Comparison of ENCODE assay signal across 17 cellular contexts in the genomic region with DNA sequence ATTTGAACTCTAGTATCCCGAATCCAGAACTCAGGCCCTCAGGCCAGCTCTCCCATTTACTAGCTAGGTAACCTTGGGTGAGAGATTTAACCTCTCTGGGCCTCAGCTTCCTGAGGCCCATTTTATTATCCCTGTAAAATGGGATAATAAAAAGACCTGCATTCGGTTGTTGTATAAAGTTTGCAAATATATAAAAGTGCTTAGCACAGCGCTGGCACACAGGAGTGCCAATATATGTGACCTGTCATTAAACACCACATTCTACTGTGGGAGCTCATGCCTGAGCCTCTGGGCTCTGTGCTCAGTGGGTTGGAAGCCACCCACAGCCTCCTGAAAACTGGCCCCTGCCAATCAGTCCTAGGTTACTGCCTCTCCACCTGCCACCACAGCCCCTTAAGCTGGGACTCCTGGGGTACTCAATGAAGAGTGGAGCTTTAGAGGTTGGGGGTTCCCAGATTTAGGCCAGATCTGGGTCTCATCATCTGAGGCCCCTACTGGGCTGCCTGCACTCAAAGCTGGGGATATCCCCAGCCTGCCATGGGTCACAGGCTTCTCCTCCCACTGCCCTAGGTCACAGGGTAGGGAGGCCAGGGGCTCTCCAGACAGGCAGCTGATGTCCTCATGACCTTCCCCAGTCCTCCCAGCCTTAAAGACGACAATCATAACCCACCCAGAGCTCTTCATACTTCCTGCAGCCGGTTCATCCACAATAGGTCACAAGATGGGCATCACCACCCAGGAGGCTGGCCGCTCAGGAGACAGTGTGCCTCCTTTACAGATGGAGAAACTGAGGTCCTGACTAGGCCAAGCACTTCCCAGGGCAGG. TPM values are rescaled to one million over a fixed set of nuclear protein-coding genes. Genes with fewer than 3 reads are reported as not detected.
DNase-seq lines count a peak whose midpoint lies in the region; ATAC-seq and TF ChIP-seq lines count a peak whose summit lies in the region.
"Had no signal": no experiment of that assay in that cellular context is flagged by ENCODE, and none has a peak within 500 bp of the region (broad histone marks: within the 10 kb centered on the region; RNA-seq: fewer than 3 reads in every experiment).

No MANE protein-coding gene starts in this region.

- H3K36me3 Mint-ChIP-seq in T-helper 17 cell (ENCODE audit: low read depth) (no peaks in the 10 kb centered on the region), natural killer cell (no peaks in the 10 kb centered on the region)

- no peaks in the 10 kb centered on the region for H3K27me3 ChIP-seq in BLaER1 treated with 17β-estradiol and CSF1 and Interleukin-3, amounts not matched to agents 10 nM and 100 nM
- H3K27me3 ChIP-seq: Peyer's patch had no signal

- H3K9me3 ChIP-seq in BLaER1 treated with 17β-estradiol and CSF1 and Interleukin-3, amounts not matched to agents 10 nM and 100 nM (replicated peaks in 1 of 11): no peaks in the 10 kb centered on the region
- H3K9me3 ChIP-seq in T-helper 17 cell (ENCODE audit: control insufficient read depth, low read length, poor library complexity, severe bottlenecking): no peaks in the 10 kb centered on the region
- H3K9me3 ChIP-seq: Peyer's patch had no signal

- H3K27me3 Mint-ChIP-seq in T-helper 17 cell (no peaks in the 10 kb centered on the region), natural killer cell (ENCODE audit: low read depth in 2 of 2) (no peaks in the 10 kb centered on the region)

- H3K27ac Mint-ChIP-seq in T-helper 17 cell (no peak overlapping the region), natural killer cell (peak overlapping the region; percentile 45 to 84)
- H3K27ac Mint-ChIP-seq: T-helper 2 cell treated with Interferon-gamma antibody and Interleukin-4, amounts not matched to agents 5 μg/mL and 100 μg/mL, for 36 hours had no signal

- H3K4me2 ChIP-seq in BLaER1 treated with 17β-estradiol and CSF1 and Interleukin-3, amounts not matched to agents 10 nM and 100 nM: peak overlapping the region; percentile 96 to 100 (median 99)

- no peaks in the 10 kb centered on the region for H3K9me3 Mint-ChIP-seq in natural killer cell
- H3K9me3 Mint-ChIP-seq: activated T-helper 1 cell treated with anti-CD3 and anti-CD28 coated beads, Interleukin-12 subunit alpha, Interleukin-12 subunit beta, Interleukin-2, Interleukin-4 antibody, amounts not matched to agents 30 ng/mL and 10 ng/mL and 1 ng/mL, durations not matched to agents 14 hours and 24 hours and 36 hours; T-helper 2 cell treated with Interferon-gamma antibody and Interleukin-4, amounts not matched to agents 5 μg/mL and 100 μg/mL, for 36 hours had no signal

- peaks cover 0 to 59% (median 12%) of the 10 kb centered on the region in 11 experiments; a peak in 14 of 22 replicates for H4K20me1 ChIP-seq in BLaER1 treated with 17β-estradiol and CSF1 and Interleukin-3, amounts not matched to agents 10 nM and 100 nM

- TF ChIP-seq CTCF in natural killer cell (IDR thresholded peaks at IDR 0.05): no peak

- H3K4me1 ChIP-seq in BLaER1 treated with 17β-estradiol and CSF1 and Interleukin-3, amounts not matched to agents 10 nM and 100 nM: peaks cover 97 to 99% (median 98%) of the 10 kb centered on the region in 10 experiments

- H3K4me1 Mint-ChIP-seq in T-helper 17 cell (peaks cover 16% of the 10 kb centered on the region), natural killer cell (peaks cover 56 to 79% of the 10 kb centered on the region in 2 donors)

- ATAC-seq in GM18907 (IDR thresholded peaks at IDR 0.05; ENCODE audit: unreplicated experiment): peak; percentile 31
- ATAC-seq in T-helper 17 cell: peak; percentile 21
- ATAC-seq in natural killer cell: no peak
- ATAC-seq in activated CD4-positive, CD25-positive, alpha-beta regulatory T cell treated with anti-CD3 and anti-CD28 coated beads, Interleukin-2, amount 50 U/mL, for 24 hours: no peak
- ATAC-seq in SK-N-SH treated with all-trans-retinoic acid at 6 μM for 48 hours: no peak

- H3K4me3 ChIP-seq in BLaER1 treated with 17β-estradiol and CSF1 and Interleukin-3, amounts not matched to agents 10 nM and 100 nM: peak overlapping the region in 1 of 10 experiments; percentile 8; a peak in 1 of 20 replicates
- H3K4me3 ChIP-seq: lung, Peyer's patch had no signal

- H3K36me3 ChIP-seq in BLaER1 treated with 17β-estradiol and CSF1 and Interleukin-3, amounts not matched to agents 10 nM and 100 nM: peaks cover 0 to 42% (median 9%) of the 10 kb centered on the region in 11 experiments; a peak in 13 of 22 replicates
- H3K36me3 ChIP-seq: Peyer's patch had no signal

- intact Hi-C loops in natural killer cell (cut with micrococcal nuclease): no loop called here

- H3K9ac ChIP-seq in BLaER1 treated with 17β-estradiol and CSF1 and Interleukin-3, amounts not matched to agents 10 nM and 100 nM: peak overlapping the region in 10 of 11 experiments; percentile 30 to 87 (median 48); a peak in 17 of 22 replicates

- DNase-seq in T-helper 17 cell: no peak
- DNase-seq in natural killer cell: no peak
- DNase-seq in SKM-1 treated with dmso at 0.1 percent for 144 hours (lab: John Stamatoyannopoulos, UW; ENCODE audit: unreplicated experiment): no peak
- DNase-seq in COR-L47 (lab: John Stamatoyannopoulos, UW): no peak
- DNase-seq: amniotic stem cell, NCI-H1417 treated with DMSO at 0.1 percent for 48 hours, NCI-H446, nucleus accumbens, Peyer's patch, small intestine had no signal

- H3K4me3 Mint-ChIP-seq in T-helper 17 cell (no peak overlapping the region), natural killer cell (no peak overlapping the region)
- H3K4me3 Mint-ChIP-seq: activated T-helper 1 cell treated with anti-CD3 and anti-CD28 coated beads, Interleukin-12 subunit alpha, Interleukin-12 subunit beta, Interleukin-2, Interleukin-4 antibody, amounts not matched to agents 30 ng/mL and 10 ng/mL and 1 ng/mL, durations not matched to agents 14 hours and 24 hours and 36 hours; T-helper 2 cell treated with Interferon-gamma antibody and Interleukin-4, amounts not matched to agents 5 μg/mL and 100 μg/mL, for 36 hours had no signal

- peak overlapping the region; percentile 14 to 100 (median 96) for H3K27ac ChIP-seq in BLaER1 treated with 17β-estradiol and CSF1 and Interleukin-3, amounts not matched to agents 10 nM and 100 nM

TF ChIP-seq in SK-N-SH treated with all-trans-retinoic acid at 6 μM for 48 hours, 23 proteins besides CTCF, POLR2A, EP300 and RAD21 (continues in another document):
- TF ChIP-seq ZC3H10 (CRISPR knock-in tag; IDR thresholded peaks at IDR 0.05) (no peak), GLIS3 (CRISPR knock-in tag; IDR thresholded peaks at IDR 0.05) (no peak), ZNF8 (CRISPR knock-in tag; IDR thresholded peaks at IDR 0.05) (no peak), RARB (CRISPR knock-in tag; IDR thresholded peaks at IDR 0.05) (no peak), TSHZ2 (CRISPR knock-in tag; IDR thresholded peaks at IDR 0.05) (no peak), TCF4 (CRISPR knock-in tag; IDR thresholded peaks at IDR 0.05; ENCODE audit: borderline replicate concordance) (no peak), ARNTL (CRISPR knock-in tag; IDR thresholded peaks at IDR 0.05; ENCODE audit: borderline replicate concordance, low read depth) (no peak), ZFP3 (CRISPR knock-in tag; IDR thresholded peaks at IDR 0.05) (no peak)
- TF ChIP-seq, protein P1, sequence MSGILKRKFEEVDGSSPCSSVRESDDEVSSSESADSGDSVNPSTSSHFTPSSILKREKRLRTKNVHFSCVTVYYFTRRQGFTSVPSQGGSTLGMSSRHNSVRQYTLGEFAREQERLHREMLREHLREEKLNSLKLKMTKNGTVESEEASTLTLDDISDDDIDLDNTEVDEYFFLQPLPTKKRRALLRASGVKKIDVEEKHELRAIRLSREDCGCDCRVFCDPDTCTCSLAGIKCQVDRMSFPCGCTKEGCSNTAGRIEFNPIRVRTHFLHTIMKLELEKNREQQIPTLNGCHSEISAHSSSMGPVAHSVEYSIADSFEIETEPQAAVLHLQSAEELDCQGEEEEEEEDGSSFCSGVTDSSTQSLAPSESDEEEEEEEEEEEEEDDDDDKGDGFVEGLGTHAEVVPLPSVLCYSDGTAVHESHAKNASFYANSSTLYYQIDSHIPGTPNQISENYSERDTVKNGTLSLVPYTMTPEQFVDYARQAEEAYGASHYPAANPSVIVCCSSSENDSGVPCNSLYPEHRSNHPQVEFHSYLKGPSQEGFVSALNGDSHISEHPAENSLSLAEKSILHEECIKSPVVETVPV (CRISPR knock-in tag; IDR thresholded peaks at IDR 0.05): no peak

RNA-seq across cellular contexts. Expression of gene TFEB, which starts 15.4 kb away (rescaled TPM):
- total RNA-seq in T-helper 17 cell (10 to 100 TPM; 17.6 to 18.9 TPM), natural killer cell (10 to 100 TPM; 56.0 to 66.7 (median 66.2) TPM)

RNA-seq across cellular contexts. Expression of gene PGC, which starts 27.2 kb away (rescaled TPM):
- total RNA-seq in T-helper 17 cell: not detected
- not detected for total RNA-seq in natural killer cell
- total RNA-seq: Peyer's patch had no signal

RNA-seq across cellular contexts. Expression of gene FRS3, which starts 59.7 kb away (rescaled TPM):
- 1 to 10 TPM; 5.2 to 6.9 TPM for total RNA-seq in T-helper 17 cell
- 1 to 10 TPM; 4.5 to 5.7 (median 5.4) TPM for total RNA-seq in natural killer cell

Comparison
In these comparisons a context has a peak if more than half of its experiments do, and no peak if none do; other contexts are left out.
1. ATAC-seq: peak in GM18907 (single experiment) and T-helper 17 cell (single experiment); none in natural killer cell (0 of 3), activated CD4-positive, CD25-positive, alpha-beta regulatory T cell treated with anti-CD3 and anti-CD28 coated beads, Interleukin-2, amount 50 U/mL, for 24 hours (0 of 2) and SK-N-SH treated with all-trans-retinoic acid at 6 μM for 48 hours (single experiment).